8 cellular contexts compared by ENCODE assay signal in genomic region chr11:1515082-1516060, GRCh38. TPM values are rescaled to one million over a fixed set of nuclear protein-coding genes. Genes with fewer than 3 reads are reported as not detected.
DNase-seq lines count a peak whose midpoint lies in the region; ATAC-seq and TF ChIP-seq lines count a peak whose summit lies in the region.

No MANE protein-coding gene starts in this region.

- no peak overlapping the region for H3K27ac Mint-ChIP-seq in endodermal cell

- WGBS in endodermal cell (ENCODE audit: insufficient coverage in 1 of 2, insufficient read length in 1 of 2), 2 experiments: 47 to 94% methylated on average over 12 to 36 of the region's 36 CpGs

- peak; percentile 97 for TF ChIP-seq CTCF in endodermal cell (conservative IDR thresholded peaks at IDR 0.05)

- no peaks in the 10 kb centered on the region for H3K9me3 ChIP-seq in endodermal cell (ENCODE audit: control insufficient read depth, low read length)

- no peaks in the 10 kb centered on the region for H3K36me3 ChIP-seq in endodermal cell (ENCODE audit: control insufficient read depth, insufficient read depth, low read length)

- H3K4me3 Mint-ChIP-seq in endodermal cell: no peak overlapping the region

- no peak overlapping the region for H3K4me3 ChIP-seq in endodermal cell (ENCODE audit: low read length)

- no peaks in the 10 kb centered on the region for H3K27me3 Mint-ChIP-seq in endodermal cell (ENCODE audit: insufficient read depth)

- peaks cover 3% of the 10 kb centered on the region for H3K4me1 Mint-ChIP-seq in endodermal cell

- no peak overlapping the region for H3K9ac ChIP-seq in endodermal cell (ENCODE audit: extremely low read depth, low read length, poor library complexity, severe bottlenecking)

- H3K36me3 Mint-ChIP-seq in endodermal cell (ENCODE audit: low read depth): no peaks in the 10 kb centered on the region

- no peaks in the 10 kb centered on the region for H3K27me3 ChIP-seq in endodermal cell (ENCODE audit: control insufficient read depth, insufficient read depth, low read length, poor library complexity, severe bottlenecking)

- H3K4me1 ChIP-seq in endodermal cell (ENCODE audit: control insufficient read depth, insufficient read depth, low read length): no peaks in the 10 kb centered on the region

- DNase-seq in AG08396 (ENCODE audit: low spot score): peak; percentile 97
- DNase-seq in NOMO-1 (lab: John Stamatoyannopoulos, UW; ENCODE audit: unreplicated experiment in 2 of 2): peak; percentile 26 to 33
- DNase-seq in activated CD8-positive, alpha-beta memory T cell treated with anti-CD3 and anti-CD28 coated beads, Interleukin-2, amount 50 U/mL, for 24 hours (ENCODE audit: extremely low read depth): peak; percentile 42
- DNase-seq in endodermal cell: peak; percentile 97
- DNase-seq in middle frontal gyrus (ENCODE audit: extremely low spot score, low spot score): peak; percentile 63
- peak; percentile 48 to 53 for DNase-seq in stimulated activated CD8-positive, alpha-beta memory T cell treated with anti-CD3 and anti-CD28 coated beads, Interleukin-2, amount 100 ng/mL, for 1 hour (ENCODE audit: low read depth in 2 of 2)

- no peaks in the 10 kb centered on the region for H3K9me3 Mint-ChIP-seq in endodermal cell

- H3K27ac ChIP-seq in endodermal cell (ENCODE audit: low read depth, low read length): no peak overlapping the region

- ATAC-seq in GM21576 (IDR thresholded peaks at IDR 0.05; ENCODE audit: unreplicated experiment) (peak; percentile 52), HG03442 (IDR thresholded peaks at IDR 0.05; ENCODE audit: unreplicated experiment) (no peak)

RNA-seq across cellular contexts. Expression of gene MOB2, which starts 28.8 kb away (rescaled TPM):
- total RNA-seq in endodermal cell: 10 to 100 TPM; 23.9 to 25.4 TPM
- 15.7 TPM for polyA plus RNA-seq in endodermal cell (2013, experiment 1 of 2)
- 14.4 TPM for polyA plus RNA-seq in endodermal cell (2013, experiment 2 of 2)

RNA-seq across cellular contexts. Expression of gene DUSP8, which starts 56.7 kb away (rescaled TPM):
- 1 to 10 TPM; 4.7 to 7.0 TPM for total RNA-seq in endodermal cell
- polyA plus RNA-seq in endodermal cell (2013, experiment 1 of 2): 13.7 TPM
- polyA plus RNA-seq in endodermal cell (2013, experiment 2 of 2): 7.4 TPM

Comparison
In these comparisons a context has a peak if more than half of its experiments do, and no peak if none do; other contexts are left out.
1. DNase-seq: peak in every context shown above with its lines; median percentile 97 in AG08396; 97 in endodermal cell; 63 in middle frontal gyrus; 50 in stimulated activated CD8-positive, alpha-beta memory T cell treated with anti-CD3 and anti-CD28 coated beads, Interleukin-2, amount 100 ng/mL, for 1 hour; 42 in activated CD8-positive, alpha-beta memory T cell treated with anti-CD3 and anti-CD28 coated beads, Interleukin-2, amount 50 U/mL, for 24 hours; 30 in NOMO-1.